27 cellular contexts compared by ENCODE assay signal in genomic region chr1:51717842-51718241, GRCh38.
"Had no signal": no experiment of that assay in that cellular context is flagged by ENCODE, and none has a peak within 500 bp of the region (broad histone marks: within the 10 kb centered on the region; RNA-seq: fewer than 3 reads in every experiment).

No MANE protein-coding gene starts in this region.

- FAIRE-seq: urothelium cell line had no signal

- H3K4me1 ChIP-seq: suprapubic skin, testis, thyroid gland, tibial artery, tibial nerve, transverse colon, upper lobe of left lung, upper lobe of right lung, uterus, vagina had no signal

- H3K4me3 ChIP-seq: stomach, suprapubic skin, testis, thoracic aorta, thyroid gland, tibial artery, tibial nerve, transverse colon, upper lobe of left lung, upper lobe of right lung, uterus, vagina had no signal

- DNase-seq: stimulated activated CD4-positive, alpha-beta T cell treated with anti-CD3 and anti-CD28 coated beads, Interleukin-2, amount 100 ng/mL, for 48 hours; stimulated activated CD4-positive, alpha-beta T cell treated with anti-CD3 and anti-CD28 coated beads, Interleukin-4, amount 100 ng/mL, for 1 hour; stimulated activated CD4-positive, alpha-beta T cell treated with anti-CD3 and anti-CD28 coated beads, Interleukin-4, amount 100 ng/mL, for 24 hours; stimulated activated CD4-positive, alpha-beta T cell treated with anti-CD3 and anti-CD28 coated beads, Interleukin-4, amount 100 ng/mL, for 4 hours; stimulated activated CD8-positive, alpha-beta memory T cell treated with anti-CD3 and anti-CD28 coated beads, Interleukin-4, amount 100 ng/mL, for 48 hours; stimulated activated naive B cell treated with anti-CD40 and anti-IgM and Interleukin-4, amounts not matched to agents 10 μg/mL and 1 μg/mL and 100 μg/mL, for 72 hours; stimulated activated naive CD4-positive, alpha-beta T cell; stimulated activated naive CD4-positive, alpha-beta T cell treated with Interleukin-2 at 50 U/mL for 16 hours; stimulated activated naive CD8-positive, alpha-beta T cell treated with anti-CD3 and anti-CD28 coated beads, Interleukin-15, amount 100 ng/mL, for 72 hours; stimulated activated naive CD8-positive, alpha-beta T cell treated with anti-CD3 and anti-CD28 coated beads, Interleukin-15, Interleukin-2, amounts not matched to agents 100 U/mL and 50 U/mL, for 24 hours; stomach; substantia nigra; testis; thyroid gland; tibial artery; transverse colon; trophoblast cell; upper lobe of left lung; upper lobe of right lung; uterus had no signal

- H3K36me3 ChIP-seq: suprapubic skin, thoracic aorta, thyroid gland, transverse colon, upper lobe of left lung, upper lobe of right lung, uterus, vagina had no signal

- H3K27ac ChIP-seq: stomach, suprapubic skin, testis, thoracic aorta, thyroid gland, tibial artery, tibial nerve, transverse colon, upper lobe of left lung, upper lobe of right lung, uterus, vagina had no signal

- H3K27me3 ChIP-seq: stomach, suprapubic skin, testis, thyroid gland, tibial artery, tibial nerve, transverse colon, upper lobe of left lung, upper lobe of right lung, uterus, vagina had no signal

- ATAC-seq: stimulated activated effector memory CD8-positive, alpha-beta T cell treated with anti-CD3 and anti-CD28 coated beads, Interleukin-12 subunit alpha, Interleukin-12 subunit beta, amount 100 ng/mL, for 72 hours; stimulated activated memory B cell treated with anti-CD40 and anti-IgM and Interleukin-4, amounts not matched to agents 10 μg/mL and 1 μg/mL and 100 μg/mL, for 72 hours; stimulated activated naive B cell treated with anti-CD40 and anti-IgM and Interleukin-4, amounts not matched to agents 10 μg/mL and 1 μg/mL and 100 μg/mL, for 72 hours; stimulated activated naive CD8-positive, alpha-beta T cell treated with anti-CD3 and anti-CD28 coated beads, Interleukin-15, amount 100 ng/mL, for 72 hours; stimulated activated naive CD8-positive, alpha-beta T cell treated with anti-CD3 and anti-CD28 coated beads, Interleukin-15, Interleukin-2, amounts not matched to agents 100 U/mL and 50 U/mL, for 24 hours; upper lobe of right lung had no signal

- H3K9me3 ChIP-seq: stomach, suprapubic skin, testis, thoracic aorta, thyroid gland, tibial artery, tibial nerve, transverse colon, upper lobe of left lung, upper lobe of right lung, uterus, vagina had no signal
